In the genomic region with DNA sequence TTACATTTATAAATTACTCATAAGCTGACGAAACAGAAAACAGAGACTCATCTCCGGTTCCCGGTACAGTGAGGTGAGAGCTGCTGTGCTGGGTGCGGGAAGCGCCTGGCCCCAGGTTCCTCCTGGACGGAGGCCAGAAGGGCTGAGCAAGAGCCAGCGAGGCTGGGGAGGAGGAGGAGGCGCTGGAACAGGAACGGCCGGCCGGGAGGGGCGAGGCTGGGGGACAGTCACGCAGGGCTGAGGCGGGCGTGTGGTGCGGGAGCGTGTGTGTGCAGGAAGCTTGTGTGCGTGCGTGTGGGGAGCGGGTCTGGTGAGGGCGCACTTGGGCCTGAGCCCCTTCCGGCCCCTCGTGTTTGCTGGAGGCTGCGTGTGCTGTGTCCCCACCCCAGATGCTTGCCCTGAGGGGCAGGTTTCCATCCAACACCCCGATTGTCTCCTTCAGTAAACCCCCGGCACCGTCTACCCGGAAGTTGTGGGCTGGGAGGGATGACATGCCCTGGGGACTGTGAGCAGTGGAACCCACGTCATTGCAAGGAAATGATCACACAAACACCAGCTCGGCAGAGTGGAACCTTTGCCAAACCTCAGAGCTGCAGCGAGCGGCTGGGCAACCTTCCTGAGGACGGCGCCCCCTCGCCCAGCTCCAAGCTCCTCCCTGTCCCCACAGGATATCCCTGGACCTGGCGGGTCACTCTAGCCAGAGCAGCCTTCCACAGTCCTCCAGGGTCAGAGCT, we compare ENCODE assay signal across 8 cellular contexts. TPM values are rescaled to one million over a fixed set of nuclear protein-coding genes. Genes with fewer than 3 reads are reported as not detected.
DNase-seq lines count a peak whose midpoint lies in the region; ATAC-seq and TF ChIP-seq lines count a peak whose summit lies in the region.

No MANE protein-coding gene starts in this region.

- peaks cover 0 to 59% (median 51%) of the 10 kb centered on the region in 4 donors for H3K4me1 ChIP-seq in sigmoid colon

- H3K4me1 Mint-ChIP-seq in T-cell, result peaks cover 84 to 86% (median 86%) of the 10 kb centered on the region in 3 donors

- H3K9me3 ChIP-seq in sigmoid colon, result no peaks in the 10 kb centered on the region

- H3K27me3 ChIP-seq in BJ (ENCODE audit: control insufficient read depth, insufficient read depth, low read length), result no peaks in the 10 kb centered on the region
- H3K27me3 ChIP-seq in sigmoid colon, result no peaks in the 10 kb centered on the region

- TF ChIP-seq CTCF in BJ (IDR thresholded peaks at IDR 0.05; ENCODE audit: insufficient read depth, low read depth, low read length) (no peak), sigmoid colon (IDR thresholded peaks at IDR 0.05) (no peak)

- peak overlapping the region; percentile 100 for H3K27ac Mint-ChIP-seq in T-cell

- POLR2A ChIA-PET in BJ (lab: Charles Lee) (interaction anchor here (0.5 to 0.6 kb wide), 2 partner anchors 24 to 43 kb away, joined by 3 to 4 read pairs; a partner anchor contains a TSS), T-cell (lab: Charles Lee) (interaction anchor here in 1 of 2 donors (0.6 to 1.8 kb wide), 7 partner anchors 23 to 171 kb away, joined by 3 to 4 read pairs (median 3); no protein-coding TSS in a partner anchor)

- no peaks in the 10 kb centered on the region for H3K27me3 Mint-ChIP-seq in T-cell

- peak overlapping the region; percentile 91 to 95 (median 94) for H3K4me3 Mint-ChIP-seq in T-cell

- TF ChIP-seq EP300 in sigmoid colon (IDR thresholded peaks at IDR 0.05), result peak; percentile 39 to 94 (median 83)

- H3K36me3 ChIP-seq in BJ (ENCODE audit: control insufficient read depth, insufficient read depth, low read length) (no peaks in the 10 kb centered on the region), sigmoid colon (no peaks in the 10 kb centered on the region)

- TF ChIP-seq POLR2A in sigmoid colon (IDR thresholded peaks at IDR 0.05), result peak; percentile 12 to 25

- H3K36me3 Mint-ChIP-seq in T-cell, result no peaks in the 10 kb centered on the region

- peak overlapping the region; percentile 45 for H3K4me3 ChIP-seq in BJ (ENCODE audit: low read depth, low read length)
- peak overlapping the region; percentile 11 to 52 (median 45) for H3K4me3 ChIP-seq in sigmoid colon

- CTCF ChIA-PET in BJ (lab: Yijun Ruan, JAX) (interaction anchor here (0.9 to 2.6 kb wide), 8 partner anchors 11 to 268 kb away, joined by 3 to 8 read pairs (median 3); a partner anchor contains a TSS), T-cell (lab: Charles Lee) (interaction anchor here (0.6 to 1.5 kb wide), 7 partner anchors 23 to 338 kb away, joined by 3 to 5 read pairs (median 4); a partner anchor contains a TSS)

- no peaks in the 10 kb centered on the region for H3K9me3 Mint-ChIP-seq in T-cell

- DNase-seq in BJ (ENCODE audit: low read depth) (peak; percentile 71), GM19240 (ENCODE audit: insufficient read length, low spot score) (peak; percentile 91), HuH-7.5 (ENCODE audit: low spot score) (peak; percentile 20), T-cell (peak; percentile 71 to 98 (median 96)), left cardiac atrium (peak; percentile 92), sigmoid colon (peak; percentile 96), DMS114 treated with DMSO at 0.1 percent for 48 hours (lab: John Stamatoyannopoulos, UW; ENCODE audit: unreplicated experiment) (no peak)

- peak; percentile 78 to 82 (median 80) for ATAC-seq in T-cell (replicated peaks in 1 of 4)
- peak; percentile 79 to 84 for ATAC-seq in left cardiac atrium

- WGBS in adipose tissue, 3 donors, result 1 to 2% (median 1%) methylated on average over 36 of the region's 36 CpGs
- WGBS in sigmoid colon, 2 donors, result 1% methylated on average over 36 of the region's 36 CpGs

- intact Hi-C loops in left cardiac atrium (cut with DNase I), result loop anchor here in 1 of 2 donors (10.0 kb wide), 1 partner anchor 53 kb away; no protein-coding TSS in a partner anchor
- intact Hi-C loops in sigmoid colon (cut with DNase I), result loop anchor here (2.0 to 5.0 kb wide), 4 partner anchors 23 to 154 kb away; a partner anchor contains a TSS

- H3K27ac ChIP-seq in adipose tissue (ENCODE audit: low read depth, low read length), result peak overlapping the region; percentile 97
- peak overlapping the region; percentile 79 to 86 (median 84) for H3K27ac ChIP-seq in sigmoid colon

RNA-seq across cellular contexts. Expression of a gene that starts 19.4 kb away (rescaled TPM):
- polyA plus RNA-seq in BJ (2011; rRNA removed) (0.06 and 0.22 TPM in 2 replicates), adipose tissue (1 to 10 TPM; 1.6 to 4.7 (median 1.6) TPM), sigmoid colon (10 to 100 TPM in 1 of 3 donors, 1 to 10 TPM in 1, under 1 TPM in 1; 0.60 to 38.3 (median 4.6) TPM)
- polyA minus RNA-seq in BJ (2011; rRNA and poly(A)+ RNA removed), result 0.09 and 0.36 TPM in 2 replicates
- total RNA-seq in T-cell (100 to 1,000 TPM; 104 to 265 (median 135) TPM), left cardiac atrium (1 to 10 TPM in 1 of 2 donors, under 1 TPM in 1; 0.60 to 1.8 TPM), sigmoid colon (1 to 10 TPM in 2 of 4 donors, not detected in 2; 2.8 to 4.3 TPM)

RNA-seq across cellular contexts. Expression of a gene that starts 24.5 kb away (rescaled TPM):
- polyA plus RNA-seq in BJ (2011; rRNA removed) (57.6 and 118 TPM in 2 replicates), adipose tissue (100 to 1,000 TPM in 1 of 3 donors, 10 to 100 TPM in 2; 69.1 to 113 (median 90.8) TPM), sigmoid colon (100 to 1,000 TPM in 1 of 3 donors, 10 to 100 TPM in 2; 55.9 to 142 (median 86.2) TPM)
- polyA minus RNA-seq in BJ (2011; rRNA and poly(A)+ RNA removed), result 68.4 and 76.6 TPM in 2 replicates
- total RNA-seq in T-cell (100 to 1,000 TPM; 177 to 273 (median 194) TPM), left cardiac atrium (10 to 100 TPM; 63.6 to 88.2 TPM), sigmoid colon (10 to 100 TPM; 45.1 to 61.2 (median 48.9) TPM)

RNA-seq across cellular contexts. Expression of a gene that starts 35.6 kb away (rescaled TPM):
- polyA plus RNA-seq in BJ (2011; rRNA removed) (18.9 and 34.4 TPM in 2 replicates), adipose tissue (10 to 100 TPM in 2 of 3 donors, 1 to 10 TPM in 1; 3.8 to 24.1 (median 16.4) TPM), sigmoid colon (100 to 1,000 TPM in 1 of 3 donors, 10 to 100 TPM in 2; 64.3 to 105 (median 80.8) TPM)
- 8.2 and 13.7 TPM in 2 replicates for polyA minus RNA-seq in BJ (2011; rRNA and poly(A)+ RNA removed)
- total RNA-seq in T-cell (1 to 10 TPM; 1.3 to 5.1 (median 4.4) TPM), left cardiac atrium (10 to 100 TPM in 1 of 2 donors, 1 to 10 TPM in 1; 6.6 to 12.6 TPM), sigmoid colon (10 to 100 TPM in 2 of 4 donors, 1 to 10 TPM in 2; 8.4 to 56.9 (median 10.5) TPM)

Comparison
In these comparisons a context has a peak if more than half of its experiments do, and no peak if none do; other contexts are left out.
1. RNA of a gene that starts 19.4 kb away (total RNA-seq): 104 to 265 TPM in T-cell; 2.8 to 4.3 TPM in sigmoid colon and 0.60 to 1.8 TPM in left cardiac atrium; every median in the first group is over 10 times any median in the second.